9 cellular contexts compared by ENCODE assay signal in genomic region chr20:39885975-39886649, GRCh38.
DNase-seq lines count a peak whose midpoint lies in the region; ATAC-seq and TF ChIP-seq lines count a peak whose summit lies in the region.
"Had no signal": no experiment of that assay in that cellular context is flagged by ENCODE, and none has a peak within 500 bp of the region (broad histone marks: within the 10 kb centered on the region; RNA-seq: fewer than 3 reads in every experiment).

No MANE protein-coding gene starts in this region.

- H3K27me3 ChIP-seq in BE2C (no peaks in the 10 kb centered on the region), GM23248 (replicated peaks; ENCODE audit: insufficient read depth) (no peaks in the 10 kb centered on the region)

- WGBS in GM23248 (ENCODE audit: low coverage in 1 of 2, low lambda C conversion rate in 2 of 2, missing lambda C conversion rate in 2 of 2), 2 experiments: 0 to 5% methylated on average over 7 of the region's 7 CpGs

- no peaks in the 10 kb centered on the region for H3K79me2 ChIP-seq in GM23248 (ENCODE audit: insufficient read depth)

- no peaks in the 10 kb centered on the region for H3K9me2 ChIP-seq in GM23248 (ENCODE audit: insufficient read depth)

- in situ Hi-C loops in GM23248 (cut with MboI): no loop called here

- peaks cover 15% of the 10 kb centered on the region for H3F3A ChIP-seq in GM23248 (ENCODE audit: insufficient read depth)

- H3K9me3 ChIP-seq in BE2C (no peaks in the 10 kb centered on the region; the same call in 1 of the 2 replicates), GM23248 (ENCODE audit: low read depth) (no peaks in the 10 kb centered on the region), mucosa of descending colon (no peaks in the 10 kb centered on the region)
- H3K9me3 ChIP-seq: neutrophil had no signal

- DNase-seq in BE2C: peak; percentile 49
- DNase-seq in GM23248: peak; percentile 98
- peak; percentile 43 for DNase-seq in RPMI8226
- peak; percentile 86 for DNase-seq in epithelial cell of esophagus (ENCODE audit: low read depth)
- peak in 2 of 3 donors; percentile 41 to 76 for DNase-seq in mucosa of descending colon
- no peak for DNase-seq in activated gamma-delta T cell (lab: John Stamatoyannopoulos, UW)
- DNase-seq in NCI-H510A (lab: John Stamatoyannopoulos, UW): no peak
- DNase-seq in NCI-H774 (lab: John Stamatoyannopoulos, UW): no peak

- H3K4me2 ChIP-seq in GM23248 (ENCODE audit: unreplicated experiment): peak overlapping the region; percentile 66

- H3K4me3 ChIP-seq in BE2C (ENCODE audit: low read depth, low read length) (no peak overlapping the region), GM23248 (no peak overlapping the region), epithelial cell of esophagus (ENCODE audit: low read length) (no peak overlapping the region), mucosa of descending colon (no peak overlapping the region)

- H3K9ac ChIP-seq in GM23248: peak overlapping the region; percentile 46

- intact Hi-C loops in mucosa of descending colon (cut with DNase I, micrococcal nuclease): no loop called here

- H3K4me1 ChIP-seq in BE2C: no peaks in the 10 kb centered on the region
- peaks cover 17% of the 10 kb centered on the region for H3K4me1 ChIP-seq in GM23248 (ENCODE audit: insufficient read depth)
- no peaks in the 10 kb centered on the region for H3K4me1 ChIP-seq in mucosa of descending colon (ENCODE audit: low read depth)

- no peaks in the 10 kb centered on the region for H3K36me3 ChIP-seq in BE2C
- H3K36me3 ChIP-seq in GM23248 (ENCODE audit: low read depth): no peaks in the 10 kb centered on the region
- H3K36me3 ChIP-seq in mucosa of descending colon (ENCODE audit: low read depth): no peaks in the 10 kb centered on the region
- H3K36me3 ChIP-seq: neutrophil had no signal

- TF ChIP-seq CTCF in BE2C (IDR thresholded peaks at IDR 0.05; ENCODE audit: low read depth, low read length) (peak; percentile 66), epithelial cell of esophagus (IDR thresholded peaks at IDR 0.05; ENCODE audit: insufficient read depth, low read depth, low read length, missing control alignments) (peak; percentile 59), mucosa of descending colon (IDR thresholded peaks at IDR 0.05) (peak; percentile 33)

- peak overlapping the region; percentile 66 for H2AFZ ChIP-seq in GM23248

- no peaks in the 10 kb centered on the region for H4K20me1 ChIP-seq in GM23248 (ENCODE audit: insufficient read depth)

- peak; percentile 54 for ATAC-seq in mucosa of descending colon

- H3K27ac ChIP-seq in GM23248: peak overlapping the region; percentile 67
- H3K27ac ChIP-seq: neutrophil had no signal

Comparison
In these comparisons a context has a peak if more than half of its experiments do, and no peak if none do; other contexts are left out.
1. DNase-seq: peak in BE2C (single experiment), GM23248 (single experiment), RPMI8226 (single experiment), epithelial cell of esophagus (single experiment) and mucosa of descending colon (2 of 3); none in activated gamma-delta T cell (single experiment), NCI-H510A (single experiment) and NCI-H774 (single experiment).
2. Peak in every context shown above with its lines, with median percentiles within 50 percentile points of each other: CTCF ChIP-seq.